31 cellular contexts compared by ENCODE assay signal in genomic region chr1:41030872-41031616, GRCh38.
"Had no signal": no experiment of that assay in that cellular context is flagged by ENCODE, and none has a peak within 500 bp of the region (broad histone marks: within the 10 kb centered on the region; RNA-seq: fewer than 3 reads in every experiment).

No MANE protein-coding gene starts in this region.

- DNase-seq: activated CD4-positive, alpha-beta memory T cell treated with anti-CD3 and anti-CD28 coated beads for 36 hours; activated CD4-positive, alpha-beta T cell treated with anti-CD3 and anti-CD28 coated beads, Interleukin-2, amount 10 ng/mL, durations not matched to agents 24 days and 14 days; activated CD4-positive, CD25-positive, alpha-beta regulatory T cell treated with anti-CD3 and anti-CD28 coated beads, Interleukin-2, amount 50 U/mL, for 72 hours; activated gamma-delta T cell treated with Interleukin-2 at 50 U/mL for 16 hours; activated naive CD4-positive, alpha-beta T cell treated with anti-CD3 and anti-CD28 coated beads, Interleukin-2, amount 50 U/mL, for 16 hours; amniotic stem cell; central memory CD4-positive, alpha-beta T cell; foreskin melanocyte; heart right ventricle; kidney glomerular epithelial cell; left lung; mesendoderm; mucosa of descending colon; stimulated activated CD4-positive, alpha-beta T cell treated with anti-CD3 and anti-CD28 coated beads, Interleukin-4, amount 100 ng/mL, for 24 hours; stimulated activated naive CD8-positive, alpha-beta T cell treated with anti-CD3 and anti-CD28 coated beads, Interleukin-15, amount 100 ng/mL, for 72 hours; substantia nigra; SW 1271; T1000 had no signal

- H3K4me3 ChIP-seq: esophagus muscularis mucosa, heart right ventricle, left lung, lung, mucosa of descending colon, skin epidermis had no signal

- FAIRE-seq: astrocyte had no signal

- H3K9me3 Mint-ChIP-seq: activated CD4-positive, alpha-beta memory T cell treated with anti-CD3 and anti-CD28 coated beads for 36 hours; activated CD4-positive, alpha-beta T cell treated with anti-CD3 and anti-CD28 coated beads, Interleukin-2, amount 10 ng/mL, durations not matched to agents 24 days and 14 days; activated T-helper 1 cell treated with anti-CD3 and anti-CD28 coated beads, Interleukin-12 subunit alpha, Interleukin-12 subunit beta, Interleukin-2, Interleukin-4 antibody, amounts not matched to agents 30 ng/mL and 10 ng/mL and 1 ng/mL, durations not matched to agents 14 hours and 24 hours and 36 hours; dendritic cell treated with granulocyte-macrophage colony-stimulating factor and Interleukin-4, amounts not matched to agents 40 ng/mL and 50 ng/mL, for 4 days; natural killer cell treated with Interleukin-12 subunit alpha and Interleukin-12 subunit beta and Interleukin-15 and Interleukin-18, amount 100 ng/mL, for 72 hours; stimulated activated naive CD8-positive, alpha-beta T cell treated with anti-CD3 and anti-CD28 coated beads, Interleukin-15, amount 100 ng/mL, for 72 hours; T-helper 1 cell treated with Interleukin-12 subunit alpha and Interleukin-12 subunit beta and Interleukin-4 antibody, amounts not matched to agents 30 μg/mL and 1 μg/mL, for 36 hours; type B pancreatic cell had no signal

- H3K27ac ChIP-seq: esophagus muscularis mucosa, heart right ventricle, left lung, neutrophil, skin epidermis had no signal

- H3K9me3 ChIP-seq: esophagus muscularis mucosa, heart right ventricle, left lung, mucosa of descending colon, neutrophil had no signal

- H3K4me3 Mint-ChIP-seq: activated CD4-positive, alpha-beta memory T cell treated with anti-CD3 and anti-CD28 coated beads for 36 hours; activated CD4-positive, alpha-beta T cell treated with anti-CD3 and anti-CD28 coated beads, Interleukin-2, amount 10 ng/mL, durations not matched to agents 24 days and 14 days; activated T-helper 1 cell treated with anti-CD3 and anti-CD28 coated beads, Interleukin-12 subunit alpha, Interleukin-12 subunit beta, Interleukin-2, Interleukin-4 antibody, amounts not matched to agents 30 ng/mL and 10 ng/mL and 1 ng/mL, durations not matched to agents 14 hours and 24 hours and 36 hours; dendritic cell treated with granulocyte-macrophage colony-stimulating factor and Interleukin-4, amounts not matched to agents 40 ng/mL and 50 ng/mL, for 4 days; natural killer cell treated with Interleukin-12 subunit alpha and Interleukin-12 subunit beta and Interleukin-15 and Interleukin-18, amount 100 ng/mL, for 72 hours; stimulated activated memory B cell treated with anti-CD40 and anti-IgM and Interleukin-4, amounts not matched to agents 10 μg/mL and 1 μg/mL and 100 μg/mL, for 72 hours; stimulated activated naive CD8-positive, alpha-beta T cell treated with anti-CD3 and anti-CD28 coated beads, Interleukin-15, amount 100 ng/mL, for 72 hours; T-helper 1 cell treated with Interleukin-12 subunit alpha and Interleukin-12 subunit beta and Interleukin-4 antibody, amounts not matched to agents 30 μg/mL and 1 μg/mL, for 36 hours; type B pancreatic cell had no signal

- ATAC-seq: heart right ventricle; left lung; mucosa of descending colon; natural killer cell treated with Interleukin-12 subunit alpha and Interleukin-12 subunit beta and Interleukin-15 and Interleukin-18, amount 100 ng/mL, for 72 hours; sciatic nerve; stimulated activated memory B cell treated with anti-CD40 and anti-IgM and Interleukin-4, amounts not matched to agents 10 μg/mL and 1 μg/mL and 100 μg/mL, for 72 hours; stimulated activated naive CD8-positive, alpha-beta T cell treated with anti-CD3 and anti-CD28 coated beads, Interleukin-15, amount 100 ng/mL, for 72 hours had no signal

- H3K4me1 ChIP-seq: esophagus muscularis mucosa, heart right ventricle, left lung had no signal

- H3K27me3 Mint-ChIP-seq: activated CD4-positive, alpha-beta memory T cell treated with anti-CD3 and anti-CD28 coated beads for 36 hours; activated CD4-positive, alpha-beta T cell treated with anti-CD3 and anti-CD28 coated beads, Interleukin-2, amount 10 ng/mL, durations not matched to agents 24 days and 14 days; dendritic cell treated with granulocyte-macrophage colony-stimulating factor and Interleukin-4, amounts not matched to agents 40 ng/mL and 50 ng/mL, for 4 days; natural killer cell treated with Interleukin-12 subunit alpha and Interleukin-12 subunit beta and Interleukin-15 and Interleukin-18, amount 100 ng/mL, for 72 hours; progenitor cell of endocrine pancreas; stimulated activated memory B cell treated with anti-CD40 and anti-IgM and Interleukin-4, amounts not matched to agents 10 μg/mL and 1 μg/mL and 100 μg/mL, for 72 hours; stimulated activated naive CD8-positive, alpha-beta T cell treated with anti-CD3 and anti-CD28 coated beads, Interleukin-15, amount 100 ng/mL, for 72 hours; type B pancreatic cell had no signal

- H3K27ac Mint-ChIP-seq: activated CD4-positive, alpha-beta memory T cell treated with anti-CD3 and anti-CD28 coated beads for 36 hours; activated CD4-positive, alpha-beta T cell treated with anti-CD3 and anti-CD28 coated beads, Interleukin-2, amount 10 ng/mL, durations not matched to agents 24 days and 14 days; activated T-helper 1 cell treated with anti-CD3 and anti-CD28 coated beads, Interleukin-12 subunit alpha, Interleukin-12 subunit beta, Interleukin-2, Interleukin-4 antibody, amounts not matched to agents 30 ng/mL and 10 ng/mL and 1 ng/mL, durations not matched to agents 14 hours and 24 hours and 36 hours; dendritic cell treated with granulocyte-macrophage colony-stimulating factor and Interleukin-4, amounts not matched to agents 40 ng/mL and 50 ng/mL, for 4 days; natural killer cell treated with Interleukin-12 subunit alpha and Interleukin-12 subunit beta and Interleukin-15 and Interleukin-18, amount 100 ng/mL, for 72 hours; progenitor cell of endocrine pancreas; stimulated activated memory B cell treated with anti-CD40 and anti-IgM and Interleukin-4, amounts not matched to agents 10 μg/mL and 1 μg/mL and 100 μg/mL, for 72 hours; T-helper 1 cell treated with Interleukin-12 subunit alpha and Interleukin-12 subunit beta and Interleukin-4 antibody, amounts not matched to agents 30 μg/mL and 1 μg/mL, for 36 hours; type B pancreatic cell had no signal

- H3K4me1 Mint-ChIP-seq: stimulated activated naive CD8-positive, alpha-beta T cell treated with anti-CD3 and anti-CD28 coated beads, Interleukin-15, amount 100 ng/mL, for 72 hours had no signal

- H3K27me3 ChIP-seq: esophagus muscularis mucosa, heart right ventricle, left lung, neutrophil had no signal
